ENCODE assay signal across 8 cellular contexts in the genomic region with DNA sequence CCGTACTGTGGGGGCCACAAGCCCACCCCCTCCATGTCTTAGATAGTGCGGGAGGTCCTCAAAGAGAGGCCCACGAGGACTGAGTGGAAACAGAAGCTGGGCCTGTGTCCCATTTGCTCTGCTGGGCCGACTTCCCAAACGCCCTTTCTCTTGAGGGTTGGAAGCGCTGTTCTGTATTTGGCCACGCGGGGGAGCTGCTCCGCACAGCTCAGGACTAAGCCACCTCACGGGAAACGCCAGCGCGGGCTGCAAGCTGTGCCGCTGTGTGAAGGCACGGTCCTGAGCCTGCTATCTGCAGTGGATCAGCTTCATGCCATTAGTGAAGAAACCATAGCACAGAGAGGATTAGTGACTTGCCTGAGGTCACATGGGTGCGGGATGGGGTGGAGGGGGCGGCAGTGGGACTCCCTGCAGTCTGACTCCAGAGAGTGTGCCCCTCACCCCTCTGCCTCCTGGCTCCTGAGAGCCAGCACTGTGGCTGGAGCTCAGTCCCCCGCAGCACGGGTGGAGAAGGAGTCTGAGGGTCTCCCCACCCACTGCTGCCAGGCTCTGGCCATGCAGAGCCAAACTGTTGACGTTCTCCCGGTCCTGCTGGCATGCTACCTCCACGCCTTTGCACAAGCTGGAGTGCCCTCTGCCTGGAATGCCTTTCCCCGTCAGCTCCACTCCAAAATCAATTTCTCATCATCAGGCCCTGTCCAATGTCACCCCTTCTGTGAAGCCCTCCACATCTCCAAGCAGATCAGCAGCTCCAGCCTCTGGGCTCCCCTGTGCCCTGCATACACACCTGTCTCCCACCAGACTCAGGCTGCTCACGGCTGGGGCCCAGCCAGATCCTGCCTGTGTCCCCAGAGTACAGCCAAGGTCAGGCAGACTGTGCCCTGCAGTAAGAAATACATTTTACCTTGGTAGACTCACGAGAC. TPM values are rescaled to one million over a fixed set of nuclear protein-coding genes. Genes with fewer than 3 reads are reported as not detected.
DNase-seq lines count a peak whose midpoint lies in the region; ATAC-seq lines count a peak whose summit lies in the region.

No MANE protein-coding gene starts in this region.

- ATAC-seq in HG03354 (IDR thresholded peaks at IDR 0.05; ENCODE audit: poor library complexity, severe bottlenecking, unreplicated experiment), result peak; percentile 76
- ATAC-seq in GM18868 (IDR thresholded peaks at IDR 0.05; ENCODE audit: unreplicated experiment), result no peak

- no peaks in the 10 kb centered on the region for H3K27me3 ChIP-seq in effector memory CD4-positive, alpha-beta T cell (replicated peaks; ENCODE audit: control insufficient read depth, insufficient read depth, low read length, poor library complexity, severe bottlenecking)

- H3K9me3 ChIP-seq in effector memory CD4-positive, alpha-beta T cell (ENCODE audit: control insufficient read depth, low read length), result no peaks in the 10 kb centered on the region

- in situ Hi-C loops in G401 (cut with HindIII; ENCODE audit: low sequenced_read_pairs), result no loop called here

- H3K4me1 ChIP-seq in effector memory CD4-positive, alpha-beta T cell (ENCODE audit: control insufficient read depth, insufficient read depth, low read length, poor library complexity, severe bottlenecking), result peaks cover 6% of the 10 kb centered on the region

- no peak overlapping the region for H3K4me3 ChIP-seq in effector memory CD4-positive, alpha-beta T cell (ENCODE audit: insufficient read depth, low read depth, low read length, poor library complexity, severe bottlenecking)

- H3K36me3 ChIP-seq in effector memory CD4-positive, alpha-beta T cell (ENCODE audit: control insufficient read depth, insufficient read depth, low read length), result no peaks in the 10 kb centered on the region

- H3K27ac ChIP-seq in effector memory CD4-positive, alpha-beta T cell (ENCODE audit: insufficient read depth, low read length, poor library complexity, severe bottlenecking), result no peak overlapping the region

- peak; percentile 91 for DNase-seq in G401 (ENCODE audit: low spot score)
- DNase-seq in NOMO-1 (lab: John Stamatoyannopoulos, UW; ENCODE audit: unreplicated experiment in 2 of 2), result peak; percentile 52 to 64
- DNase-seq in activated CD8-positive, alpha-beta memory T cell treated with anti-CD3 and anti-CD28 coated beads for 48 hours (ENCODE audit: low read depth in 2 of 3, low spot score in 2 of 3), result peak; percentile 46 to 68 (median 52)
- DNase-seq in effector memory CD4-positive, alpha-beta T cell, result peak; percentile 23 to 43 (median 40)
- peak; percentile 89 for DNase-seq in medulla oblongata (ENCODE audit: extremely low spot score)
- DNase-seq in stimulated activated CD8-positive, alpha-beta memory T cell treated with anti-CD3 and anti-CD28 coated beads, Interleukin-12 subunit alpha, Interleukin-12 subunit beta, amount 100 ng/mL, for 4 hours (ENCODE audit: low read depth), result peak; percentile 47

RNA-seq across cellular contexts. Expression of a gene that starts 51.5 kb away (rescaled TPM):
- total RNA-seq in G401 (2014; rRNA removed; shearing (Covaris generic)), result 0.49 TPM in 1 of 2 replicates, not detected in the other

Comparison
In these comparisons a context has a peak if more than half of its experiments do, and no peak if none do; other contexts are left out.
1. DNase-seq: peak in every context shown above with its lines; median percentile 91 in G401; 89 in medulla oblongata; 58 in NOMO-1; 52 in activated CD8-positive, alpha-beta memory T cell treated with anti-CD3 and anti-CD28 coated beads for 48 hours; 47 in stimulated activated CD8-positive, alpha-beta memory T cell treated with anti-CD3 and anti-CD28 coated beads, Interleukin-12 subunit alpha, Interleukin-12 subunit beta, amount 100 ng/mL, for 4 hours; 40 in effector memory CD4-positive, alpha-beta T cell.